ENCODE assay signal across 1 cellular context in the genomic region with DNA sequence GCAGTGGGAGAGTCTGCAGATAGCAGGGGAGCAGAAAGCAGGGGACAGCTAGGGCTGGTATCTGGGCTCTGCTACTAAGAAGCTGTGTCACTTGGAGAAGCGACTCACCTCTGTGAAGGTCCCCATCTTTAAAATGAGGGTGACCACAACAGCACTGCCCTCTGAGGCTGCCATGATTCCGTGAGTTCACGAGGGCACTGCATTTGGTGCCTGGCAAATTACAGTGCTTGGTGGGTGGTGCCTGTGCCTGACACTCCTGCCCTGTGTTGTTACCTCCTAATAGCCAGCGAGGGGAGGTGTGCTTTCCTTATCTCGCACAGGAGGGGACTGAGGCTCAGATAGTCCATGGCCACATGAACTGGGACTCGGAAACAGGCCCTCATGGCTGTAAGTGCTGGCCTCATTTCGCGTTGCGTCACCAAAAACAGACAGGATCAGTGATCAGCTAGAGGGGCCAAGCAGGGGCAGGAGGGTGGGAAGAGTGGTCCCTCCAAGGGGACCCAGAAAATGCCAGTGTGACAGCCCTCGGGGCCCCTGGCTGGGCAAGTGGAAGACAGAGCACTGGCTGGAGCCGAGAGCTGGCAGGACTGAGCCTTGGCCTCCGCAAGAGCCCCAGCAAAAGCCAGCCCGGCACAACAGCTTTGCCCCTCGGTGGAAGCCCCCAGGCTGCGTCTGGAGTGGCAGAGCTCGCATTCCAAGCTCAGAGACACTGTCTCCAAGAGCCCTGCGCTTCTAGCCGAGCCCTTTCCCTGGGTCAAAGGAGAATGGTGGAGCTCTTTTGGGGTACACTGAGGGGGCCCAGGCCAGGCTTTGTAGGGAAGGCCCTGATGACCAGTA.
TF ChIP-seq lines count a peak whose summit lies in the region.

No MANE protein-coding gene starts in this region.

TF ChIP-seq in HepG2, 621 proteins besides CTCF, POLR2A, EP300 and RAD21 (continued from another document):
- TF ChIP-seq ZNF792 (CRISPR knock-in tag; IDR thresholded peaks at IDR 0.05), result 0 out of 2 replicates have a peak, but pooled peaks have one; percentile 1
- no peak for TF ChIP-seq HNRNPL (IDR thresholded peaks at IDR 0.05; ENCODE audit: low read depth, low read length)
- TF ChIP-seq ATRX (CRISPR knock-in tag; IDR thresholded peaks at IDR 0.05; ENCODE audit: borderline replicate concordance), result no peak
- TF ChIP-seq ELF3 (CRISPR knock-in tag; IDR thresholded peaks at IDR 0.05), result no peak
- TF ChIP-seq ZNF263 (CRISPR knock-in tag; IDR thresholded peaks at IDR 0.05), result no peak
- TF ChIP-seq, protein P1, sequence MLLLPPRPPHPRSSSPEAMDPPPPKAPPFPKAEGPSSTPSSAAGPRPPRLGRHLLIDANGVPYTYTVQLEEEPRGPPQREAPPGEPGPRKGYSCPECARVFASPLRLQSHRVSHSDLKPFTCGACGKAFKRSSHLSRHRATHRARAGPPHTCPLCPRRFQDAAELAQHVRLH (CRISPR knock-in tag; IDR thresholded peaks at IDR 0.05; ENCODE audit: borderline replicate concordance, low read depth), result 0 out of 2 replicates have a peak, but pooled peaks have one; percentile 38
- TF ChIP-seq ZBTB7B (CRISPR knock-in tag; IDR thresholded peaks at IDR 0.05), result peak; percentile 18; the same call in 1 of the 2 replicates
- no peak for TF ChIP-seq KLF15 (CRISPR knock-in tag; IDR thresholded peaks at IDR 0.05; ENCODE audit: borderline replicate concordance)
- no peak for TF ChIP-seq RXRA (CRISPR knock-in tag; IDR thresholded peaks at IDR 0.05)
- no peak for TF ChIP-seq THAP11 (CRISPR knock-in tag; IDR thresholded peaks at IDR 0.05)
- TF ChIP-seq ZNF547 (CRISPR knock-in tag; IDR thresholded peaks at IDR 0.05), result no peak
- TF ChIP-seq, protein P2, sequence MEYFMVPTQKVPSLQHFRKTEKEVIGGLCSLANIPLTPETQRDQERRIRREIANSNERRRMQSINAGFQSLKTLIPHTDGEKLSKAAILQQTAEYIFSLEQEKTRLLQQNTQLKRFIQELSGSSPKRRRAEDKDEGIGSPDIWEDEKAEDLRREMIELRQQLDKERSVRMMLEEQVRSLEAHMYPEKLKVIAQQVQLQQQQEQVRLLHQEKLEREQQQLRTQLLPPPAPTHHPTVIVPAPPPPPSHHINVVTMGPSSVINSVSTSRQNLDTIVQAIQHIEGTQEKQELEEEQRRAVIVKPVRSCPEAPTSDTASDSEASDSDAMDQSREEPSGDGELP (IDR thresholded peaks at IDR 0.05; ENCODE audit: borderline replicate concordance, low read depth), result no peak
- TF ChIP-seq KDM5B (CRISPR knock-in tag; IDR thresholded peaks at IDR 0.05; ENCODE audit: borderline replicate concordance), result no peak
- no peak for TF ChIP-seq PHF8 (CRISPR knock-in tag; IDR thresholded peaks at IDR 0.05)
- TF ChIP-seq ZNF121 (CRISPR knock-in tag; IDR thresholded peaks at IDR 0.05), result peak; percentile 34; the same call in 1 of the 2 replicates
- peak; percentile 69 for TF ChIP-seq CEBPG (CRISPR knock-in tag; IDR thresholded peaks at IDR 0.05)
- TF ChIP-seq ELF4 (CRISPR knock-in tag; IDR thresholded peaks at IDR 0.05; ENCODE audit: borderline replicate concordance), result no peak
- TF ChIP-seq REXO4 (CRISPR knock-in tag; IDR thresholded peaks at IDR 0.05; ENCODE audit: borderline replicate concordance), result no peak
- TF ChIP-seq ZNF24 (IDR thresholded peaks at IDR 0.05), result no peak
- no peak for TF ChIP-seq FIP1L1 (IDR thresholded peaks at IDR 0.05; ENCODE audit: borderline replicate concordance, insufficient read depth, low read depth, low read length)
- no peak for TF ChIP-seq HOXD1 (CRISPR knock-in tag; IDR thresholded peaks at IDR 0.05)
- TF ChIP-seq ZNF879 (CRISPR knock-in tag; IDR thresholded peaks at IDR 0.05), result no peak
- no peak for TF ChIP-seq ZMYM3 (CRISPR knock-in tag; IDR thresholded peaks at IDR 0.05)
- no peak for TF ChIP-seq POLR2AphosphoS5 (IDR thresholded peaks at IDR 0.05; ENCODE audit: low read depth, low read length)
- no peak for TF ChIP-seq MAFG (CRISPR knock-in tag; IDR thresholded peaks at IDR 0.05)
- no peak for TF ChIP-seq ZFP36L1 (CRISPR knock-in tag; IDR thresholded peaks at IDR 0.05)
- TF ChIP-seq, protein P3, sequence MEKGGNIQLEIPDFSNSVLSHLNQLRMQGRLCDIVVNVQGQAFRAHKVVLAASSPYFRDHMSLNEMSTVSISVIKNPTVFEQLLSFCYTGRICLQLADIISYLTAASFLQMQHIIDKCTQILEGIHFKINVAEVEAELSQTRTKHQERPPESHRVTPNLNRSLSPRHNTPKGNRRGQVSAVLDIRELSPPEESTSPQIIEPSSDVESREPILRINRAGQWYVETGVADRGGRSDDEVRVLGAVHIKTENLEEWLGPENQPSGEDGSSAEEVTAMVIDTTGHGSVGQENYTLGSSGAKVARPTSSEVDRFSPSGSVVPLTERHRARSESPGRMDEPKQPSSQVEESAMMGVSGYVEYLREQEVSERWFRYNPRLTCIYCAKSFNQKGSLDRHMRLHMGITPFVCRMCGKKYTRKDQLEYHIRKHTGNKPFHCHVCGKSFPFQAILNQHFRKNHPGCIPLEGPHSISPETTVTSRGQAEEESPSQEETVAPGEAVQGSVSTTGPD (CRISPR knock-in tag; IDR thresholded peaks at IDR 0.05), result no peak
- no peak for TF ChIP-seq TCF12 (IDR thresholded peaks at IDR 0.05)
- TF ChIP-seq TCF12 (CRISPR knock-in tag; IDR thresholded peaks at IDR 0.05), result no peak
- TF ChIP-seq TBX2 (CRISPR knock-in tag; IDR thresholded peaks at IDR 0.05; ENCODE audit: borderline replicate concordance), result peak; percentile 5; the same call in 1 of the 2 replicates
- TF ChIP-seq, protein P4, sequence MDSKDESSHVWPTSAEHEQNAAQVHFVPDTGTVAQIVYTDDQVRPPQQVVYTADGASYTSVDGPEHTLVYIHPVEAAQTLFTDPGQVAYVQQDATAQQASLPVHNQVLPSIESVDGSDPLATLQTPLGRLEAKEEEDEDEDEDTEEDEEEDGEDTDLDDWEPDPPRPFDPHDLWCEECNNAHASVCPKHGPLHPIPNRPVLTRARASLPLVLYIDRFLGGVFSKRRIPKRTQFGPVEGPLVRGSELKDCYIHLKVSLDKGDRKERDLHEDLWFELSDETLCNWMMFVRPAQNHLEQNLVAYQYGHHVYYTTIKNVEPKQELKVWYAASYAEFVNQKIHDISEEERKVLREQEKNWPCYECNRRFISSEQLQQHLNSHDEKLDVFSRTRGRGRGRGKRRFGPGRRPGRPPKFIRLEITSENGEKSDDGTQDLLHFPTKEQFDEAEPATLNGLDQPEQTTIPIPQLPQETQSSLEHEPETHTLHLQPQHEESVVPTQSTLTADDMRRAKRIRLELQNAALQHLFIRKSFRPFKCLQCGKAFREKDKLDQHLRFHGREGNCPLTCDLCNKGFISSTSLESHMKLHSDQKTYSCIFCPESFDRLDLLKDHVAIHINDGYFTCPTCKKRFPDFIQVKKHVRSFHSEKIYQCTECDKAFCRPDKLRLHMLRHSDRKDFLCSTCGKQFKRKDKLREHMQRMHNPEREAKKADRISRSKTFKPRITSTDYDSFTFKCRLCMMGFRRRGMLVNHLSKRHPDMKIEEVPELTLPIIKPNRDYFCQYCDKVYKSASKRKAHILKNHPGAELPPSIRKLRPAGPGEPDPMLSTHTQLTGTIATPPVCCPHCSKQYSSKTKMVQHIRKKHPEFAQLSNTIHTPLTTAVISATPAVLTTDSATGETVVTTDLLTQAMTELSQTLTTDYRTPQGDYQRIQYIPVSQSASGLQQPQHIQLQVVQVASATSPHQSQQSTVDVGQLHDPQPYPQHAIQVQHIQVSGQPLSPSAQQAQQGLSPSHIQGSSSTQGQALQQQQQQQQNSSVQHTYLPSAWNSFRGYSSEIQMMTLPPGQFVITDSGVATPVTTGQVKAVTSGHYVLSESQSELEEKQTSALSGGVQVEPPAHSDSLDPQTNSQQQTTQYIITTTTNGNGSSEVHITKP (CRISPR knock-in tag; IDR thresholded peaks at IDR 0.05; ENCODE audit: low read depth), result no peak
- TF ChIP-seq, protein P5, sequence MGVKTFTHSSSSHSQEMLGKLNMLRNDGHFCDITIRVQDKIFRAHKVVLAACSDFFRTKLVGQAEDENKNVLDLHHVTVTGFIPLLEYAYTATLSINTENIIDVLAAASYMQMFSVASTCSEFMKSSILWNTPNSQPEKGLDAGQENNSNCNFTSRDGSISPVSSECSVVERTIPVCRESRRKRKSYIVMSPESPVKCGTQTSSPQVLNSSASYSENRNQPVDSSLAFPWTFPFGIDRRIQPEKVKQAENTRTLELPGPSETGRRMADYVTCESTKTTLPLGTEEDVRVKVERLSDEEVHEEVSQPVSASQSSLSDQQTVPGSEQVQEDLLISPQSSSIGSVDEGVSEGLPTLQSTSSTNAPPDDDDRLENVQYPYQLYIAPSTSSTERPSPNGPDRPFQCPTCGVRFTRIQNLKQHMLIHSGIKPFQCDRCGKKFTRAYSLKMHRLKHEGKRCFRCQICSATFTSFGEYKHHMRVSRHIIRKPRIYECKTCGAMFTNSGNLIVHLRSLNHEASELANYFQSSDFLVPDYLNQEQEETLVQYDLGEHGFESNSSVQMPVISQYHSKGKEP (CRISPR knock-in tag; IDR thresholded peaks at IDR 0.05), result no peak
- no peak for TF ChIP-seq DBP (CRISPR knock-in tag; IDR thresholded peaks at IDR 0.05; ENCODE audit: not compliant biosample characterization)
- TF ChIP-seq ZNF329 (CRISPR knock-in tag; IDR thresholded peaks at IDR 0.05; ENCODE audit: low read depth), result no peak
- no peak for TF ChIP-seq PHF21A (CRISPR knock-in tag; IDR thresholded peaks at IDR 0.05)
- no peak for TF ChIP-seq ZNF577 (CRISPR knock-in tag; IDR thresholded peaks at IDR 0.05; ENCODE audit: borderline replicate concordance, low read depth)
- no peak for TF ChIP-seq MEIS2 (CRISPR knock-in tag; IDR thresholded peaks at IDR 0.05)
- no peak for TF ChIP-seq ZNF496 (CRISPR knock-in tag; IDR thresholded peaks at IDR 0.05; ENCODE audit: insufficient replicate concordance)
- TF ChIP-seq SRF (IDR thresholded peaks at IDR 0.05; ENCODE audit: low read depth, low read length), result no peak
- TF ChIP-seq, protein P6, sequence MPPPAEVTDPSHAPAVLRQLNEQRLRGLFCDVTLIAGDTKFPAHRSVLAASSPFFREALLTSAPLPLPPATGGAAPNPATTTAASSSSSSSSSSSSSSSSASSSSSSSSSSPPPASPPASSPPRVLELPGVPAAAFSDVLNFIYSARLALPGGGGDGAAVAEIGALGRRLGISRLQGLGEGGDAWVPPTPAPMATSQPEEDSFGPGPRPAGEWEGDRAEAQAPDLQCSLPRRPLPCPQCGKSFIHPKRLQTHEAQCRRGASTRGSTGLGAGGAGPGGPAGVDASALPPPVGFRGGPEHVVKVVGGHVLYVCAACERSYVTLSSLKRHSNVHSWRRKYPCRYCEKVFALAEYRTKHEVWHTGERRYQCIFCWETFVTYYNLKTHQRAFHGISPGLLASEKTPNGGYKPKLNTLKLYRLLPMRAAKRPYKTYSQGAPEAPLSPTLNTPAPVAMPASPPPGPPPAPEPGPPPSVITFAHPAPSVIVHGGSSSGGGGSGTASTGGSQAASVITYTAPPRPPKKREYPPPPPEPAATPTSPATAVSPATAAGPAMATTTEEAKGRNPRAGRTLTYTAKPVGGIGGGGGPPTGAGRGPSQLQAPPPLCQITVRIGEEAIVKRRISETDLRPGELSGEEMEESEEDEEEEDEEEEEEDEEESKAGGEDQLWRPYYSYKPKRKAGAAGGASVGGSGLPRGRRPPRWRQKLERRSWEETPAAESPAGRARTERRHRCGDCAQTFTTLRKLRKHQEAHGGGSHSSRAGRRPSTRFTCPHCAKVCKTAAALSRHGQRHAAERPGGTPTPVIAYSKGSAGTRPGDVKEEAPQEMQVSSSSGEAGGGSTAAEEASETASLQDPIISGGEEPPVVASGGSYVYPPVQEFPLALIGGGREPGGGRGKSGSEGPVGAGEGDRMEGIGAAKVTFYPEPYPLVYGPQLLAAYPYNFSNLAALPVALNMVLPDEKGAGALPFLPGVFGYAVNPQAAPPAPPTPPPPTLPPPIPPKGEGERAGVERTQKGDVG (CRISPR knock-in tag; IDR thresholded peaks at IDR 0.05; ENCODE audit: borderline replicate concordance), result peak; percentile 47; the same call in 1 of the 2 replicates
- TF ChIP-seq KDM3A (CRISPR knock-in tag; IDR thresholded peaks at IDR 0.05; ENCODE audit: low read depth), result no peak
- TF ChIP-seq, protein P7, sequence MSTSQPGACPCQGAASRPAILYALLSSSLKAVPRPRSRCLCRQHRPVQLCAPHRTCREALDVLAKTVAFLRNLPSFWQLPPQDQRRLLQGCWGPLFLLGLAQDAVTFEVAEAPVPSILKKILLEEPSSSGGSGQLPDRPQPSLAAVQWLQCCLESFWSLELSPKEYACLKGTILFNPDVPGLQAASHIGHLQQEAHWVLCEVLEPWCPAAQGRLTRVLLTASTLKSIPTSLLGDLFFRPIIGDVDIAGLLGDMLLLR (CRISPR knock-in tag; IDR thresholded peaks at IDR 0.05), result no peak
- TF ChIP-seq ZNF451 (CRISPR knock-in tag; IDR thresholded peaks at IDR 0.05), result no peak
- 0 out of 2 replicates have a peak, but pooled peaks have one; percentile 5 for TF ChIP-seq ZNF644 (CRISPR knock-in tag; IDR thresholded peaks at IDR 0.05; ENCODE audit: low read depth)
- TF ChIP-seq, protein P8, sequence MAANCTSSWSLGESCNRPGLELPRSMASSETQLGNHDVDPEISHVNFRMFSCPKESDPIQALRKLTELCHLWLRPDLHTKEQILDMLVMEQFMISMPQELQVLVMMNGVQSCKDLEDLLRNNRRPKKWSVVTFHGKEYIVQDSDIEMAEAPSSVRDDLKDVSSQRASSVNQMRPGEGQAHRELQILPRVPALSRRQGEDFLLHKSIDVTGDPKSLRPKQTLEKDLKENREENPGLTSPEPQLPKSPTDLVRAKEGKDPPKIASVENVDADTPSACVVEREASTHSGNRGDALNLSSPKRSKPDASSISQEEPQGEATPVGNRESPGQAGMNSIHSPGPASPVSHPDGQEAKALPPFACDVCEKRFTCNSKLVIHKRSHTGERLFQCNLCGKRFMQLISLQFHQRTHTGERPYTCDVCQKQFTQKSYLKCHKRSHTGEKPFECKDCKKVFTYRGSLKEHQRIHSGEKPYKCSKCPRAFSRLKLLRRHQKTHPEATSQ (CRISPR knock-in tag; IDR thresholded peaks at IDR 0.05; ENCODE audit: borderline replicate concordance), result no peak
TF ChIP-seq in HepG2: peak in this region for 34.
